Comparison of ENCODE assay signal across 23 cellular contexts in the genomic region with DNA sequence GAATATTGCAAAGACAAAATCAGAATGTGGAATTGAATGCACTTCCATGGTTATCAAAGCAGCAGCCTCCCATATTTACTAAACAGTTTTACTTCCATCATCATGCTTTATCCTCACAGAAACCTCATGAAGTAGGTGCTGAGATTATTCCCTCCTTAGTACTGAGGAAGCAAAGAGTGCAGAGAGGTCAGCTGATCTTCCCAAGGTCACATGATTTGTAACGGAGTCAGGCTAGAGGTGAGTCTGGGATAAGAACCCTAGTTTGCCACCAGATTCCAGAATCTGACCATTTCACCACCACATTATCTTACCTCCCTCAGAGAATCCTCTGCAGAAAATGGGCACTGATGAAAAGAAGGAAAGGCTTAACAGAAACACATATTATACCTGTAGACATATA.
"Had no signal": no experiment of that assay in that cellular context is flagged by ENCODE, and none has a peak within 500 bp of the region (broad histone marks: within the 10 kb centered on the region; RNA-seq: fewer than 3 reads in every experiment).

No MANE protein-coding gene starts in this region.

- H3K4me1 ChIP-seq: left ventricle myocardium inferior, pancreas, right atrium auricular region, right lobe of liver, tibial nerve, uterus had no signal

- H3K9me3 ChIP-seq: left ventricle myocardium inferior, pancreas, right atrium auricular region, right lobe of liver, tibial nerve, uterus had no signal

- H3K4me3 ChIP-seq: left ventricle myocardium inferior, lung, pancreas, right atrium auricular region, right lobe of liver, smooth muscle cell, tibial nerve, uterus had no signal

- H3K4me2 ChIP-seq: smooth muscle cell had no signal

- ATAC-seq: natural killer cell; pancreas; right lobe of liver; stimulated activated memory B cell treated with anti-CD40 and anti-IgM and Interleukin-4, amounts not matched to agents 10 μg/mL and 1 μg/mL and 100 μg/mL, for 72 hours; stimulated activated naive CD8-positive, alpha-beta T cell treated with anti-CD3 and anti-CD28 coated beads, Interleukin-15, amount 100 ng/mL, for 72 hours had no signal

- H3K27me3 ChIP-seq: pancreas, right atrium auricular region, right lobe of liver, tibial nerve, uterus had no signal

- H3K36me3 ChIP-seq: left ventricle myocardium inferior, pancreas, right atrium auricular region, right lobe of liver, tibial nerve, uterus had no signal

- FAIRE-seq: pancreas had no signal

- H3K27ac ChIP-seq: left ventricle myocardium inferior, pancreas, right atrium auricular region, right lobe of liver, tibial nerve, uterus had no signal

- DNase-seq: hypothalamus; islet precursor cell; left ventricle myocardium inferior; mesendoderm; naive B cell; natural killer cell; nucleus accumbens; pancreas; posterior cingulate gyrus; right lobe of liver; stimulated activated CD4-positive, alpha-beta T cell treated with anti-CD3 and anti-CD28 coated beads, Interleukin-1b, Interleukin-23, amount 100 ng/mL, for 48 hours; stimulated activated CD4-positive, alpha-beta T cell treated with anti-CD3 and anti-CD28 coated beads, Interleukin-2, amount 100 ng/mL, for 48 hours; stimulated activated CD4-positive, alpha-beta T cell treated with anti-CD3 and anti-CD28 coated beads, Interleukin-4, amount 100 ng/mL, for 4 hours; stimulated activated CD8-positive, alpha-beta memory T cell treated with anti-CD3 and anti-CD28 coated beads, Interleukin-4, amount 100 ng/mL, for 48 hours; stimulated activated naive CD4-positive, alpha-beta T cell treated with Interleukin-2 at 50 U/mL for 16 hours; stimulated activated naive CD8-positive, alpha-beta T cell treated with anti-CD3 and anti-CD28 coated beads, Interleukin-15, amount 100 ng/mL, for 72 hours; substantia nigra; uterus had no signal
